ENCODE assay signal across 19 cellular contexts in genomic region chr12:67632005-67632404, GRCh38. TPM values are rescaled to one million over a fixed set of nuclear protein-coding genes. Genes with fewer than 3 reads are reported as not detected.
DNase-seq lines count a peak whose midpoint lies in the region; FAIRE-seq and TF ChIP-seq lines count a peak whose summit lies in the region.
"Had no signal": no experiment of that assay in that cellular context is flagged by ENCODE, and none has a peak within 500 bp of the region (broad histone marks: within the 10 kb centered on the region; RNA-seq: fewer than 3 reads in every experiment).

No MANE protein-coding gene starts in this region.

- POLR2A ChIA-PET in CD4-positive, alpha-beta memory T cell (lab: Charles Lee; ENCODE audit: partially characterized antibody) = interaction anchor here (1.7 to 14.2 kb wide), 7 partner anchors 14 to 148 kb away, joined by 4 to 338 read pairs (median 38); partner anchors contain the start of gene DYRK2

- in situ Hi-C loops in mammary epithelial cell (cut with MboI; ENCODE audit: low sequenced_read_pairs in 2 of 2) = loop anchor here in 1 of 2 donors (25.0 kb wide), 1 partner anchor 170 kb away; no protein-coding TSS in a partner anchor

- no peaks in the 10 kb centered on the region for H3K79me2 ChIP-seq in mammary epithelial cell (ENCODE audit: insufficient read depth, low read length)

- no peaks in the 10 kb centered on the region for H3K27me3 ChIP-seq in CD4-positive, alpha-beta memory T cell (ENCODE audit: insufficient read depth, low read length)
- H3K27me3 ChIP-seq in endodermal cell (ENCODE audit: control insufficient read depth, insufficient read depth, low read length, poor library complexity, severe bottlenecking) (no peaks in the 10 kb centered on the region), mammary epithelial cell (ENCODE audit: insufficient read depth, low read length) (no peaks in the 10 kb centered on the region)
- H3K27me3 ChIP-seq: thyroid gland had no signal

- H3K4me1 ChIP-seq in CD4-positive, alpha-beta memory T cell (ENCODE audit: insufficient read depth, low read length) = peaks cover 80% of the 10 kb centered on the region
- H3K4me1 ChIP-seq in endodermal cell (ENCODE audit: control insufficient read depth, insufficient read depth, low read length) (peaks cover 1% of the 10 kb centered on the region), mammary epithelial cell (ENCODE audit: insufficient read depth, low read length) (no peaks in the 10 kb centered on the region)

- no peaks in the 10 kb centered on the region for H4K20me1 ChIP-seq in mammary epithelial cell (ENCODE audit: insufficient read depth, low read length)

- 73 to 84% methylated on average over 1 to 3 of the region's 3 CpGs for WGBS in endodermal cell (ENCODE audit: insufficient coverage in 1 of 2, insufficient read length in 1 of 2), 2 experiments
- WGBS in mammary epithelial cell (ENCODE audit: low coverage, missing lambda C conversion rate) = 79% methylated on average over 2 of the region's 3 CpGs

- H3K27me3 Mint-ChIP-seq in CD4-positive, alpha-beta memory T cell = no peaks in the 10 kb centered on the region
- H3K27me3 Mint-ChIP-seq in endodermal cell (ENCODE audit: insufficient read depth) (peaks cover 7% of the 10 kb centered on the region), nephron progenitor cell (ENCODE audit: low read depth, poor library complexity) (peaks cover 9% of the 10 kb centered on the region), glutamatergic neuron (ENCODE audit: unreplicated experiment) (no peaks in the 10 kb centered on the region)
- H3K27me3 Mint-ChIP-seq: stimulated activated naive CD8-positive, alpha-beta T cell treated with anti-CD3 and anti-CD28 coated beads, Interleukin-15, Interleukin-2, amounts not matched to agents 100 ng/mL and 50 ng/mL, for 24 hours had no signal

- H3K36me3 ChIP-seq in CD4-positive, alpha-beta memory T cell (ENCODE audit: insufficient read depth, low read length) = no peaks in the 10 kb centered on the region
- H3K36me3 ChIP-seq in endodermal cell (ENCODE audit: control insufficient read depth, insufficient read depth, low read length) = no peaks in the 10 kb centered on the region
- H3K36me3 ChIP-seq in mammary epithelial cell (ENCODE audit: insufficient read depth, low read length) = no peaks in the 10 kb centered on the region
- H3K36me3 ChIP-seq: thyroid gland had no signal

- no peak overlapping the region for H3K4me2 ChIP-seq in mammary epithelial cell (ENCODE audit: insufficient read depth, low read depth, low read length)

- no peak for TF ChIP-seq POLR2A in GM12892 (IDR thresholded peaks at IDR 0.05; ENCODE audit: low read depth, low read length)

- dilution Hi-C loops in mammary epithelial cell (cut with HindIII; ENCODE audit: low sequenced_read_pairs) = no loop called here

- TF ChIP-seq CTCF in endodermal cell (conservative IDR thresholded peaks at IDR 0.05) (no peak), nephron progenitor cell (IDR thresholded peaks at IDR 0.05) (no peak), mammary epithelial cell (conservative IDR thresholded peaks at IDR 0.05 in 1 of 2, IDR thresholded peaks at IDR 0.05 in 1 of 2; ENCODE audit: extremely low read depth in 1 of 2, insufficient read depth in 1 of 2, low read depth in 1 of 2, low read length in 2 of 2) (no peak), glutamatergic neuron (IDR thresholded peaks at IDR 0.05; ENCODE audit: partially characterized antibody, unreplicated experiment) (no peak)

- H3K27ac ChIP-seq in CD4-positive, alpha-beta memory T cell (ENCODE audit: low read depth, low read length) = no peak overlapping the region
- peak overlapping the region; percentile 52 for H3K27ac ChIP-seq in endodermal cell (ENCODE audit: low read depth, low read length)
- H3K27ac ChIP-seq in mammary epithelial cell (ENCODE audit: insufficient read depth, low read depth, low read length) = no peak overlapping the region
- H3K27ac ChIP-seq: coronary artery, thyroid gland had no signal

- CTCF ChIA-PET in CD4-positive, alpha-beta memory T cell (lab: Charles Lee; ENCODE audit: partially characterized antibody) = interaction anchor here (0.7 to 2.3 kb wide), 2 partner anchors 16 to 311 kb away, joined by 3 to 10 read pairs; partner anchors contain the start of gene DYRK2
- CTCF ChIA-PET in mammary epithelial cell (lab: Charles Lee; ENCODE audit: low non-redundant PET) = no interaction called here

- peak overlapping the region in 6 of 7 donors; percentile 74 to 96 (median 88) for H3K27ac Mint-ChIP-seq in CD4-positive, alpha-beta memory T cell
- no peak overlapping the region for H3K27ac Mint-ChIP-seq in endodermal cell
- peak overlapping the region; percentile 95 for H3K27ac Mint-ChIP-seq in nephron progenitor cell
- no peak overlapping the region for H3K27ac Mint-ChIP-seq in glutamatergic neuron (ENCODE audit: unreplicated experiment)
- H3K27ac Mint-ChIP-seq: stimulated activated naive CD8-positive, alpha-beta T cell treated with anti-CD3 and anti-CD28 coated beads, Interleukin-15, Interleukin-2, amounts not matched to agents 100 ng/mL and 50 ng/mL, for 24 hours had no signal

- no peak overlapping the region for H3K4me3 ChIP-seq in CD4-positive, alpha-beta memory T cell (ENCODE audit: low read length in 2 of 2)
- H3K4me3 ChIP-seq in endodermal cell (ENCODE audit: low read length) = no peak overlapping the region
- no peak overlapping the region for H3K4me3 ChIP-seq in mammary epithelial cell (replicated peaks in 1 of 3; ENCODE audit: insufficient read depth in 1 of 3, low read depth in 2 of 3, low read length in 3 of 3)
- H3K4me3 ChIP-seq: coronary artery, thyroid gland had no signal

- peak; percentile 21 for FAIRE-seq in GM12892 (lab: Jason Lieb, UNC)
- FAIRE-seq: bronchial epithelial cell had no signal

- H3K9me3 Mint-ChIP-seq in CD4-positive, alpha-beta memory T cell = peaks cover 0 to 5% (median 0%) of the 10 kb centered on the region in 8 donors
- no peaks in the 10 kb centered on the region for H3K9me3 Mint-ChIP-seq in endodermal cell
- H3K9me3 Mint-ChIP-seq in nephron progenitor cell = no peaks in the 10 kb centered on the region
- no peaks in the 10 kb centered on the region for H3K9me3 Mint-ChIP-seq in glutamatergic neuron (ENCODE audit: unreplicated experiment)

- intact Hi-C loops in CD4-positive, alpha-beta memory T cell (cut with micrococcal nuclease) = loop anchor here (10.0 kb wide), 1 partner anchor 357 kb away; no protein-coding TSS in a partner anchor
- intact Hi-C loops in mammary epithelial cell (cut with micrococcal nuclease) = no loop called here

- peak overlapping the region in 6 of 8 donors; percentile 25 to 88 (median 56) for H3K4me3 Mint-ChIP-seq in CD4-positive, alpha-beta memory T cell
- H3K4me3 Mint-ChIP-seq in endodermal cell (no peak overlapping the region), nephron progenitor cell (peak overlapping the region; percentile 33), glutamatergic neuron (ENCODE audit: unreplicated experiment) (no peak overlapping the region)

- no peaks in the 10 kb centered on the region for H3K9me3 ChIP-seq in CD4-positive, alpha-beta memory T cell (ENCODE audit: control insufficient read depth in 1 of 2, low read length in 2 of 2)
- H3K9me3 ChIP-seq in endodermal cell (ENCODE audit: control insufficient read depth, low read length) = no peaks in the 10 kb centered on the region
- no peaks in the 10 kb centered on the region for H3K9me3 ChIP-seq in mammary epithelial cell (replicated peaks; ENCODE audit: insufficient read depth, low read length)
- H3K9me3 ChIP-seq: thyroid gland had no signal

- H3K9ac ChIP-seq in endodermal cell (ENCODE audit: extremely low read depth, low read length, poor library complexity, severe bottlenecking) (no peak overlapping the region), mammary epithelial cell (ENCODE audit: insufficient read depth, low read length) (no peak overlapping the region)

- peaks cover 63 to 79% (median 72%) of the 10 kb centered on the region in 4 donors for H3K4me1 Mint-ChIP-seq in CD4-positive, alpha-beta memory T cell
- H3K4me1 Mint-ChIP-seq in endodermal cell (peaks cover 33% of the 10 kb centered on the region), nephron progenitor cell (peaks cover 66% of the 10 kb centered on the region), glutamatergic neuron (ENCODE audit: low read depth, unreplicated experiment) (no peaks in the 10 kb centered on the region)

- no peak for DNase-seq in CD4-positive, alpha-beta memory T cell
- DNase-seq in GM12892 (ENCODE audit: insufficient read length) = no peak
- DNase-seq in endodermal cell = no peak
- DNase-seq in nephron progenitor cell = no peak
- DNase-seq in mammary epithelial cell = no peak
- DNase-seq in glutamatergic neuron = no peak
- no peak for DNase-seq in iPS-NIHi11 (ENCODE audit: low spot score)
- DNase-seq in NCI-H128 (lab: John Stamatoyannopoulos, UW; ENCODE audit: unreplicated experiment) = no peak
- DNase-seq: activated CD4-positive, alpha-beta T cell treated with anti-CD3 and anti-CD28 coated beads for 1 hour; amniotic stem cell; KG1; left cardiac atrium; occipital lobe; Right ventricle myocardium superior; stimulated activated CD4-positive, alpha-beta T cell treated with anti-CD3 and anti-CD28 coated beads, Interleukin-2, amount 100 ng/mL, for 48 hours; thyroid gland had no signal

- no TSS peak for BruUV-seq in mammary epithelial cell (replicated peaks; lab: Mats Ljungman, UMichigan)

- H3K36me3 Mint-ChIP-seq in CD4-positive, alpha-beta memory T cell = peaks cover 0 to 2% of the 10 kb centered on the region in 2 donors
- no peaks in the 10 kb centered on the region for H3K36me3 Mint-ChIP-seq in endodermal cell (ENCODE audit: low read depth)
- peaks cover 5% of the 10 kb centered on the region for H3K36me3 Mint-ChIP-seq in nephron progenitor cell (ENCODE audit: low read depth)
- H3K36me3 Mint-ChIP-seq in glutamatergic neuron (ENCODE audit: unreplicated experiment) = no peaks in the 10 kb centered on the region

- H2AFZ ChIP-seq in mammary epithelial cell (ENCODE audit: low read depth, low read length) = no peak overlapping the region

RNA-seq across cellular contexts. Expression of gene DYRK2, which starts 16.5 kb away (rescaled TPM):
- 100 to 1,000 TPM; 167 to 170 TPM for total RNA-seq in CD4-positive, alpha-beta memory T cell
- polyA plus RNA-seq in CD4-positive, alpha-beta memory T cell = 10 to 100 TPM; 30.8 to 79.3 TPM
- 10.6 TPM for polyA plus RNA-seq in GM12892 (2012; ENCODE audit: missing spikeins)
- total RNA-seq in endodermal cell = 10 to 100 TPM; 29.5 to 33.2 TPM
- 31.8 TPM for polyA plus RNA-seq in endodermal cell (2013, experiment 1 of 2)
- 30.0 TPM for polyA plus RNA-seq in endodermal cell (2013, experiment 2 of 2)
- 10 to 100 TPM; 17.8 to 25.8 TPM for total RNA-seq in mammary epithelial cell
- 16.3 TPM for polyA plus RNA-seq in mammary epithelial cell
- polyA minus RNA-seq in mammary epithelial cell = 43.1 TPM
- total RNA-seq in glutamatergic neuron (ENCODE audit: unreplicated experiment) = 70.9 TPM

Comparison
In these comparisons a context has a peak if more than half of its experiments do, and no peak if none do; other contexts are left out.
1. H3K27ac Mint-ChIP-seq: peak in CD4-positive, alpha-beta memory T cell (6 of 7) and nephron progenitor cell (single experiment); none in endodermal cell (single experiment) and glutamatergic neuron (single experiment).
2. H3K4me3 Mint-ChIP-seq: peak in CD4-positive, alpha-beta memory T cell (6 of 8) and nephron progenitor cell (single experiment); none in endodermal cell (single experiment) and glutamatergic neuron (single experiment).